8 cellular contexts compared by ENCODE assay signal in genomic region chr2:127469974-127470373, GRCh38. TPM values are rescaled to one million over a fixed set of nuclear protein-coding genes. Genes with fewer than 3 reads are reported as not detected.
"Had no signal": no experiment of that assay in that cellular context is flagged by ENCODE, and none has a peak within 500 bp of the region (broad histone marks: within the 10 kb centered on the region; RNA-seq: fewer than 3 reads in every experiment).

No MANE protein-coding gene starts in this region.

- DNase-seq: GDM1, GF-D8 had no signal

- FAIRE-seq: G401.6, GM12878, GM12891, GM12892, GM18507, GM19239 had no signal

- ATAC-seq: GM12878 had no signal

- H3K4me3 ChIP-seq: GM12878 had no signal

RNA-seq across cellular contexts. Expression of gene PROC, which starts 51.7 kb away (rescaled TPM):
- total RNA-seq: GM12878 had no signal
- polyA plus RNA-seq: GM12878 had no signal
